17 cellular contexts compared by ENCODE assay signal in the genomic region with DNA sequence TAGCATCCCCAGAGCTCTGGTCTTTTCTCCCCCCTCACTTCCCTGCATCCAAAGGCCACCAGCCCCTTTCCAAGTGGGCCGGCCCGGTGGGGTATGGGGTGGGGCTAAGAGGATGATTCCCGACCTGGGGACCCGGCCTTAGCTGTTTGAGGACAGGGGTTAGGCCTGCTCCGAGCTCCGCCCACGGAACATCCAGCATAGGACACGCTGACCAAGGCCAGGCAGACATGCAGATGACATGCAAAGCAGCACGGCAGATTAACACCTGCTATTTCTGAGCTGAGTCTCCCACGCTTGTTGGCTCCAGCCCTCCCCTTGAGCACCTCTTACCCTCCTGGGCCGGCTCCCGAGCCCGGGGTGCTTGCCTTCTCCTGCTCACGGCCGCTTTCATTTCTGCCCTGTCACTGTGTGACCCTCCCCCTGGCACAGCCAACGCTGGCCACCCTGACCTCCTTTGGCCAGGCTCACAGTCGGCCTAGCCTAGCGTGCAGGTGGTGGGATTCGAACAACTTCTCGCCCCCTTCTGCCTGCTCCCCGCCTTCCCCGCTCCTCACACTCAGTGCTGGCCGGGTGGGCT. TPM values are rescaled to one million over a fixed set of nuclear protein-coding genes. Genes with fewer than 3 reads are reported as not detected.
DNase-seq lines count a peak whose midpoint lies in the region; ATAC-seq, FAIRE-seq and TF ChIP-seq lines count a peak whose summit lies in the region.
"Had no signal": no experiment of that assay in that cellular context is flagged by ENCODE, and none has a peak within 500 bp of the region (broad histone marks: within the 10 kb centered on the region; RNA-seq: fewer than 3 reads in every experiment).

No MANE protein-coding gene starts in this region.

- H3K36me3 ChIP-seq in HepG2 (replicated peaks in 1 of 2; ENCODE audit: control insufficient read depth in 1 of 2, insufficient read depth in 2 of 2, low read length in 2 of 2) (peaks cover 42 to 85% of the 10 kb centered on the region in 2 experiments), right lobe of liver (no peaks in the 10 kb centered on the region), neuronal stem cell (replicated peaks in 1 of 2; ENCODE audit: control insufficient read depth in 2 of 2, insufficient read depth in 2 of 2, low read length in 2 of 2) (peaks cover 5 to 56% of the 10 kb centered on the region in 2 donors)
- H3K36me3 ChIP-seq: cardiac muscle cell, upper lobe of right lung had no signal

- H2BK120ac ChIP-seq in neuronal stem cell (ENCODE audit: low read depth, low read length), result no peak overlapping the region

- H3K4me2 ChIP-seq in HepG2 (ENCODE audit: low read depth, low read length), result no peak overlapping the region
- no peak overlapping the region for H3K4me2 ChIP-seq in neuronal stem cell (ENCODE audit: insufficient read depth, low read length, poor library complexity, severe bottlenecking)
- H3K4me2 ChIP-seq: A549 had no signal

- H3K27me3 ChIP-seq in HepG2 (ENCODE audit: control insufficient read depth in 1 of 2, insufficient read depth in 2 of 2, low read length in 2 of 2) (no peaks in the 10 kb centered on the region), right lobe of liver (no peaks in the 10 kb centered on the region), neuronal stem cell (ENCODE audit: control insufficient read depth in 3 of 3, insufficient read depth in 3 of 3, low read depth in 1 of 3, low read length in 3 of 3) (no peaks in the 10 kb centered on the region)
- H3K27me3 ChIP-seq: cardiac muscle cell, upper lobe of right lung had no signal

- BruUV-seq in HepG2 (replicated peaks; lab: Mats Ljungman, UMichigan), result no TSS peak

- H4K91ac ChIP-seq in neuronal stem cell (ENCODE audit: low read depth, low read length, poor library complexity), result no peak overlapping the region

- no peak overlapping the region for H4K8ac ChIP-seq in neuronal stem cell (ENCODE audit: low read depth, low read length)

- POLR2A ChIA-PET in HepG2 (lab: Yijun Ruan, JAX), result no interaction called here

- no peak for FAIRE-seq in HepG2 (lab: Jason Lieb, UNC)
- FAIRE-seq: A549 had no signal

- H2AK5ac ChIP-seq in neuronal stem cell (ENCODE audit: low read depth, low read length), result peak overlapping the region; percentile 66

- peak overlapping the region; percentile 53 for H2BK15ac ChIP-seq in neuronal stem cell (ENCODE audit: low read length)

- no peaks in the 10 kb centered on the region for H3K4me1 ChIP-seq in HepG2 (ENCODE audit: insufficient read depth, low read length)
- H3K4me1 ChIP-seq in right lobe of liver, result no peaks in the 10 kb centered on the region
- peaks cover 0 to 13% of the 10 kb centered on the region in 2 donors for H3K4me1 ChIP-seq in neuronal stem cell (ENCODE audit: control insufficient read depth in 2 of 2, insufficient read depth in 1 of 2, low read depth in 1 of 2, low read length in 2 of 2)
- H3K4me1 ChIP-seq: upper lobe of right lung had no signal

- H3K23ac ChIP-seq in neuronal stem cell (ENCODE audit: low read depth, low read length, poor library complexity), result peak overlapping the region; percentile 52

- H2BK12ac ChIP-seq in neuronal stem cell (ENCODE audit: low read length), result no peak overlapping the region

- no peak overlapping the region for H3K4ac ChIP-seq in neuronal stem cell (ENCODE audit: low read length)

- no peak for TF ChIP-seq POLR2A in HepG2 (IDR thresholded peaks at IDR 0.05; ENCODE audit: insufficient read depth in 1 of 2, low read depth in 2 of 2, low read length in 2 of 2)
- no peak for TF ChIP-seq POLR2A in right lobe of liver (IDR thresholded peaks at IDR 0.05)

- peak overlapping the region; percentile 45 for H2BK5ac ChIP-seq in neuronal stem cell (ENCODE audit: low read length)

- TF ChIP-seq EP300 in HepG2 (IDR thresholded peaks at IDR 0.05; ENCODE audit: low read depth in 2 of 2, low read length in 2 of 2) (no peak), HepG2 (CRISPR knock-in tag; IDR thresholded peaks at IDR 0.05; ENCODE audit: borderline replicate concordance) (no peak)

- H3K79me2 ChIP-seq in HepG2 (ENCODE audit: insufficient read depth, low read length), result peaks cover 3% of the 10 kb centered on the region

- intact Hi-C loops in HepG2 (cut with micrococcal nuclease; ENCODE audit: unreplicated experiment), result no loop called here
- intact Hi-C loops in right lobe of liver (cut with DNase I), result no loop called here
- intact Hi-C loops in left cardiac atrium (cut with DNase I), result loop anchor here in 1 of 2 donors (5.0 kb wide), 1 partner anchor 37 kb away; no protein-coding TSS in a partner anchor

- in situ Hi-C loops in HepG2 (cut with HindIII; ENCODE audit: extremely low pct_ligation_motif_present, low pct_unique_long_range_greater_than_20kb), result no loop called here

- CTCF ChIA-PET in HepG2 (lab: Yijun Ruan, JAX; ENCODE audit: low intra/inter-chr PET ratio, low total read pairs), result no interaction called here

- H3K9ac ChIP-seq in HepG2 (ENCODE audit: insufficient read depth, low read depth, low read length), result no peak overlapping the region
- H3K9ac ChIP-seq in neuronal stem cell (ENCODE audit: low read depth, low read length, poor library complexity), result no peak overlapping the region

- H3K79me1 ChIP-seq in neuronal stem cell (ENCODE audit: low read depth, low read length), result peaks cover 9% of the 10 kb centered on the region

- peak overlapping the region; percentile 55 for H3K18ac ChIP-seq in neuronal stem cell (ENCODE audit: low read length)

- H3K9me3 ChIP-seq in HepG2 (ENCODE audit: low read length) (no peaks in the 10 kb centered on the region), right lobe of liver (no peaks in the 10 kb centered on the region), neuronal stem cell (replicated peaks in 1 of 2; ENCODE audit: control insufficient read depth in 2 of 2, insufficient read depth in 1 of 2, low read depth in 1 of 2, low read length in 2 of 2) (no peaks in the 10 kb centered on the region)
- H3K9me3 ChIP-seq: A549, upper lobe of right lung had no signal

- ATAC-seq in HepG2 (no peak), right lobe of liver (no peak), left cardiac atrium (peak; percentile 70 to 73), HG03159 (IDR thresholded peaks at IDR 0.05; ENCODE audit: unreplicated experiment) (no peak)

- DNase-seq in HepG2 (ENCODE audit: low spot score) (no peak), right lobe of liver (no peak), left cardiac atrium (peak; percentile 59), neuronal stem cell (ENCODE audit: low spot score) (no peak), AG08395 (ENCODE audit: low spot score) (no peak), AG08396 (ENCODE audit: low spot score) (no peak)
- DNase-seq in stimulated activated CD4-positive, alpha-beta T cell treated with anti-CD3 and anti-CD28 coated beads, Interleukin-4, amount 100 ng/mL, for 1 hour, result no peak
- DNase-seq: activated B cell treated with CpG ODN at 0.5 μM for 24 hours; activated naive CD4-positive, alpha-beta T cell treated with anti-CD3 and anti-CD28 coated beads, Interleukin-2, amount 10 ng/mL, durations not matched to agents 7 days and 5 days; NCI-H446 treated with DMSO at 0.1 percent for 48 hours; stimulated activated CD4-positive, alpha-beta T cell treated with anti-CD3 and anti-CD28 coated beads, Interleukin-4, amount 100 ng/mL, for 24 hours; SW 1271; upper lobe of right lung had no signal

- H3K27ac ChIP-seq in HepG2 (ENCODE audit: extremely low read length, insufficient read depth, low read length), result no peak overlapping the region
- no peak overlapping the region for H3K27ac ChIP-seq in right lobe of liver
- no peak overlapping the region for H3K27ac ChIP-seq in neuronal stem cell (replicated peaks; ENCODE audit: low read length)
- H3K27ac ChIP-seq: upper lobe of right lung had no signal

- H3K4me3 ChIP-seq in HepG2 (replicated peaks in 1 of 3; ENCODE audit: insufficient read depth in 1 of 3, low read depth in 2 of 3, low read length in 3 of 3), result no peak overlapping the region
- H3K4me3 ChIP-seq in right lobe of liver, result no peak overlapping the region
- H3K4me3 ChIP-seq in neuronal stem cell (ENCODE audit: low read length in 2 of 2), result no peak overlapping the region
- H3K4me3 ChIP-seq: A549, cardiac muscle cell, upper lobe of right lung had no signal

- H2AFZ ChIP-seq in HepG2 (ENCODE audit: low read length) (no peak overlapping the region), neuronal stem cell (ENCODE audit: low read length) (no peak overlapping the region)

- WGBS in HepG2 (ENCODE audit: low lambda C conversion rate), result 96% methylated on average over 21 of the region's 23 CpGs
- 69% methylated on average over 11 of the region's 23 CpGs for WGBS in right lobe of liver (ENCODE audit: insufficient coverage, low coverage, low lambda C conversion rate, missing lambda C conversion rate)
- WGBS in neuronal stem cell (ENCODE audit: extremely low coverage in 2 of 2, insufficient read length in 2 of 2, insufficient replicate concordance in 1 of 2), 2 donors, result no CpG with 5 or more reads among the region's 23 CpGs

- peak overlapping the region; percentile 5 for H3K14ac ChIP-seq in neuronal stem cell (ENCODE audit: low read length)

- no peak for TF ChIP-seq RAD21 in HepG2 (CRISPR knock-in tag; IDR thresholded peaks at IDR 0.05)

- H4K20me1 ChIP-seq in HepG2 (ENCODE audit: insufficient read depth, low read length), result peaks cover 5% of the 10 kb centered on the region; the same call in 1 of the 2 replicates

- TF ChIP-seq CTCF in HepG2 (CRISPR knock-in tag; IDR thresholded peaks at IDR 0.05), result no peak
- TF ChIP-seq CTCF in right lobe of liver (IDR thresholded peaks at IDR 0.05), result no peak

RNA-seq across cellular contexts. Expression of gene TEAD4, which starts 40.2 kb away (rescaled TPM):
- total RNA-seq in HepG2 (2016; rRNA removed; fragmentation: Illumina TruSeq; extraction: Trizol), result 45.0 and 46.3 TPM in 2 replicates
- 31.3 and 31.6 TPM in 2 replicates for total RNA-seq in HepG2 (2016; cell fraction: cytosol; rRNA removed; fragmentation: Illumina TruSeq; extraction: Trizol; ENCODE audit: low read depth)
- total RNA-seq in HepG2 (2016; cell fraction: insoluble cytoplasmic fraction; rRNA removed; fragmentation: Illumina TruSeq; extraction: Trizol), result 41.0 and 43.4 TPM in 2 replicates
- 47.9 and 52.9 TPM in 2 replicates for total RNA-seq in HepG2 (2016; cell fraction: membrane; rRNA removed; fragmentation: Illumina TruSeq; extraction: Trizol)
- total RNA-seq in HepG2 (2016; cell fraction: nucleus; rRNA removed; fragmentation: Illumina TruSeq; extraction: Trizol), result 26.7 and 27.0 TPM in 2 replicates
- polyA plus RNA-seq in HepG2 (2011; rRNA removed), result 65.0 and 69.4 TPM in 2 replicates
- 49.1 and 69.9 TPM in 2 replicates for polyA plus RNA-seq in HepG2 (2011; cell fraction: cytosol; rRNA removed)
- polyA plus RNA-seq in HepG2 (2011; cell fraction: nucleus; rRNA removed), result 98.9 and 143 TPM in 2 replicates
- 44.1 and 49.0 TPM in 2 replicates for polyA plus RNA-seq in HepG2 (2012)
- 52.8 and 61.8 TPM in 2 replicates for polyA plus RNA-seq in HepG2 (2016; cell fraction: cytosol; fragmentation: Illumina TruSeq; extraction: Trizol; ENCODE audit: low read depth)
- 57.1 and 65.3 TPM in 2 replicates for polyA plus RNA-seq in HepG2 (2016; cell fraction: insoluble cytoplasmic fraction; fragmentation: Illumina TruSeq; extraction: Trizol; ENCODE audit: low read depth)
- 66.9 and 70.7 TPM in 2 replicates for polyA plus RNA-seq in HepG2 (2016; cell fraction: membrane; fragmentation: Illumina TruSeq; extraction: Trizol; ENCODE audit: low read depth)
- polyA plus RNA-seq in HepG2 (2016; cell fraction: nucleus; fragmentation: Illumina TruSeq; extraction: Trizol; ENCODE audit: insufficient read depth, low read depth), result 60.4 and 66.8 TPM in 2 replicates
- 40.4 and 71.0 TPM in 2 replicates for polyA minus RNA-seq in HepG2 (2011; rRNA and poly(A)+ RNA removed; ENCODE audit: low replicate concordance)
- polyA minus RNA-seq in HepG2 (2011; cell fraction: cytosol; rRNA and poly(A)+ RNA removed), result 35.9 and 41.1 TPM in 2 replicates
- 26.0 and 28.0 TPM in 2 replicates for polyA minus RNA-seq in HepG2 (2011; cell fraction: nucleus; rRNA and poly(A)+ RNA removed)
- 1 to 10 TPM in 4 of 6 experiments, under 1 TPM in 2; 0.81 to 8.5 (median 3.0) TPM for total RNA-seq in right lobe of liver
- 10 to 100 TPM; 16.9 to 31.2 TPM for total RNA-seq in left cardiac atrium
- 17.8 TPM for polyA plus RNA-seq in neuronal stem cell (2013, experiment 1 of 2)
- polyA plus RNA-seq in neuronal stem cell (2013, experiment 2 of 2), result 18.8 TPM
- total RNA-seq: activated B cell treated with CpG ODN at 0.5 μM for 24 hours had no signal
- polyA plus RNA-seq: CD8-positive, alpha-beta memory T cell had no signal

Comparison
In these comparisons a context has a peak if more than half of its experiments do, and no peak if none do; other contexts are left out.
1. ATAC-seq: peak in left cardiac atrium (2 of 2); none in HepG2 (single experiment), right lobe of liver (0 of 4) and HG03159 (single experiment).